ENCODE assay signal across 8 cellular contexts in genomic region chr20:56468317-56469076, GRCh38. TPM values are rescaled to one million over a fixed set of nuclear protein-coding genes. Genes with fewer than 3 reads are reported as not detected.
DNase-seq lines count a peak whose midpoint lies in the region; ATAC-seq, FAIRE-seq and TF ChIP-seq lines count a peak whose summit lies in the region.

Gene RTF2, plus strand, starts transcription at chr20:56468627. Its CDS starts 71 bp downstream, at chr20:56468698.

- WGBS in mammary epithelial cell (ENCODE audit: low coverage, missing lambda C conversion rate), result under 1% methylated on average over 17 of the region's 55 CpGs
- WGBS in small intestine, 3 donors, result 0% methylated on average over 44 to 55 of the region's 55 CpGs

- peak; percentile 99 for ATAC-seq in GM18907 (IDR thresholded peaks at IDR 0.05; ENCODE audit: unreplicated experiment)
- ATAC-seq in HG03139 (IDR thresholded peaks at IDR 0.05; ENCODE audit: unreplicated experiment), result peak; percentile 98

- H3K9me3 ChIP-seq in AG04450 (ENCODE audit: control insufficient read depth, insufficient read depth, low read length), result no peaks in the 10 kb centered on the region
- no peaks in the 10 kb centered on the region for H3K9me3 ChIP-seq in mammary epithelial cell (replicated peaks; ENCODE audit: insufficient read depth, low read length)
- no peaks in the 10 kb centered on the region for H3K9me3 ChIP-seq in small intestine (ENCODE audit: control insufficient read depth, low read depth)

- dilution Hi-C loops in mammary epithelial cell (cut with HindIII; ENCODE audit: low sequenced_read_pairs), result no loop called here

- peak; percentile 88 for DNase-seq in AG04450 (ENCODE audit: low read depth, low spot score)
- peak; percentile 96 for DNase-seq in NCI-H2227 treated with DMSO at 0.1 percent for 48 hours (lab: John Stamatoyannopoulos, UW)
- DNase-seq in mammary epithelial cell, result peak; percentile 91
- DNase-seq in iPS-NIHi11 (ENCODE audit: low spot score), result peak; percentile 95
- DNase-seq in small intestine, result peak; percentile 90

- TF ChIP-seq CTCF in AG04450 (IDR thresholded peaks at IDR 0.05; ENCODE audit: low read depth, low read length) (no peak), WI38 (IDR thresholded peaks at IDR 0.05; ENCODE audit: low read depth, low read length) (no peak), mammary epithelial cell (conservative IDR thresholded peaks at IDR 0.05 in 1 of 2, IDR thresholded peaks at IDR 0.05 in 1 of 2; ENCODE audit: extremely low read depth in 1 of 2, insufficient read depth in 1 of 2, low read depth in 1 of 2, low read length in 2 of 2) (no peak)

- POLR2A ChIA-PET in AG04450 (lab: Yijun Ruan, JAX), result interaction anchor here (1.0 to 2.8 kb wide), 4 partner anchors 29 to 77 kb away, joined by 4 to 8 read pairs (median 4); partner anchors contain the start of genes AURKA, CASS4 and CSTF1

- H3K36me3 ChIP-seq in mammary epithelial cell (ENCODE audit: insufficient read depth, low read length), result peaks cover 2% of the 10 kb centered on the region
- peaks cover 0 to under 1% of the 10 kb centered on the region in 2 donors for H3K36me3 ChIP-seq in small intestine (ENCODE audit: control insufficient read depth in 2 of 2, insufficient read depth in 2 of 2, low read length in 2 of 2)

- in situ Hi-C loops in mammary epithelial cell (cut with MboI; ENCODE audit: low sequenced_read_pairs in 2 of 2), result no loop called here

- H3K27ac ChIP-seq in AG04450 (ENCODE audit: low read depth, low read length) (peak within 1 kb of the TSS; percentile 92), mammary epithelial cell (ENCODE audit: insufficient read depth, low read depth, low read length) (peak within 1 kb of the TSS; percentile 95), small intestine (ENCODE audit: low read depth in 1 of 2, low read length in 1 of 2) (peak within 1 kb of the TSS; percentile 81 to 92)

- peaks cover 14% of the 10 kb centered on the region for H3K4me1 ChIP-seq in mammary epithelial cell (ENCODE audit: insufficient read depth, low read length)
- peaks cover 0 to 10% of the 10 kb centered on the region in 2 donors for H3K4me1 ChIP-seq in small intestine (ENCODE audit: control insufficient read depth in 2 of 2, insufficient read depth in 1 of 2, low read depth in 1 of 2, low read length in 1 of 2)

- H3K9ac ChIP-seq in mammary epithelial cell (ENCODE audit: insufficient read depth, low read length), result peak within 1 kb of the TSS; percentile 99

- H3K4me2 ChIP-seq in mammary epithelial cell (ENCODE audit: insufficient read depth, low read depth, low read length), result peak within 1 kb of the TSS; percentile 85

- peak within 1 kb of the TSS; percentile 93 for H2AFZ ChIP-seq in mammary epithelial cell (ENCODE audit: low read depth, low read length)

- H3K27me3 ChIP-seq in AG04450 (ENCODE audit: control insufficient read depth, insufficient read depth, low read length) (no peaks in the 10 kb centered on the region), mammary epithelial cell (ENCODE audit: insufficient read depth, low read length) (no peaks in the 10 kb centered on the region), small intestine (ENCODE audit: control insufficient read depth in 2 of 2, insufficient read depth in 2 of 2, low read length in 2 of 2) (no peaks in the 10 kb centered on the region)

- BruUV-seq in mammary epithelial cell (replicated peaks; lab: Mats Ljungman, UMichigan), result TSS peak; percentile 65

- intact Hi-C loops in mammary epithelial cell (cut with micrococcal nuclease), result loop anchor here (1.0 to 2.0 kb wide), 2 partner anchors 68 to 76 kb away; partner anchors contain the start of genes AURKA and CSTF1

- no peak for FAIRE-seq in small intestine (lab: Jason Lieb, UNC)

- peaks cover 42% of the 10 kb centered on the region for H3K79me2 ChIP-seq in mammary epithelial cell (ENCODE audit: insufficient read depth, low read length)

- H3K4me3 ChIP-seq in AG04450 (ENCODE audit: low read depth, low read length) (peak within 1 kb of the TSS; percentile 96), WI38 (ENCODE audit: low read depth, low read length) (peak within 1 kb of the TSS; percentile 96), mammary epithelial cell (replicated peaks in 1 of 3; ENCODE audit: insufficient read depth in 1 of 3, low read depth in 2 of 3, low read length in 3 of 3) (peak within 1 kb of the TSS; percentile 78 to 99 (median 97)), small intestine (ENCODE audit: low read depth in 1 of 2, low read length in 2 of 2) (peak within 1 kb of the TSS; percentile 86 to 92)

- H4K20me1 ChIP-seq in mammary epithelial cell (ENCODE audit: insufficient read depth, low read length), result no peaks in the 10 kb centered on the region

- CTCF ChIA-PET in AG04450 (lab: Charles Lee) (no interaction called here), mammary epithelial cell (lab: Charles Lee; ENCODE audit: low non-redundant PET) (no interaction called here)

RNA-seq across cellular contexts. Expression of gene RTF2, which starts in this region (rescaled TPM):
- polyA plus RNA-seq in AG04450 (2011; rRNA removed) (147 TPM in 2 replicates), mammary epithelial cell (57.0 TPM), small intestine (10 to 100 TPM; 70.2 to 83.5 (median 74.3) TPM)
- polyA minus RNA-seq in AG04450 (2011; rRNA and poly(A)+ RNA removed), result 68.2 and 73.1 TPM in 2 replicates
- total RNA-seq in mammary epithelial cell, result 10 to 100 TPM; 46.2 to 66.2 TPM
- polyA minus RNA-seq in mammary epithelial cell, result 29.8 TPM

Comparison
In these comparisons a context has a peak if more than half of its experiments do, and no peak if none do; other contexts are left out.
1. Peak in every context shown above with its lines: DNase-seq, ATAC-seq, H3K4me3 ChIP-seq and H3K27ac ChIP-seq.